Comparison of ENCODE assay signal across 8 cellular contexts in genomic region chr14:77123381-77124344, GRCh38. TPM values are rescaled to one million over a fixed set of nuclear protein-coding genes. Genes with fewer than 3 reads are reported as not detected.
DNase-seq lines count a peak whose midpoint lies in the region; ATAC-seq and FAIRE-seq lines count a peak whose summit lies in the region.

No MANE protein-coding gene starts in this region.

- H3K4me1 ChIP-seq in stomach smooth muscle (ENCODE audit: control insufficient read depth, insufficient read depth, low read length) = peaks cover 27% of the 10 kb centered on the region

- H3K27me3 ChIP-seq in stomach smooth muscle (ENCODE audit: control insufficient read depth in 1 of 2, insufficient read depth in 2 of 2, low read length in 2 of 2) = peaks cover 14 to 16% of the 10 kb centered on the region in 2 donors

- FAIRE-seq in RCC 7860 (lab: Jason Lieb, UNC) = no peak

- H3K36me3 ChIP-seq in stomach smooth muscle (ENCODE audit: control insufficient read depth in 2 of 2, insufficient read depth in 2 of 2, low read length in 2 of 2) = peaks cover 5 to 7% of the 10 kb centered on the region in 2 donors

- peaks cover 61% of the 10 kb centered on the region for H3K27me3 Mint-ChIP-seq in stimulated activated naive CD8-positive, alpha-beta T cell treated with anti-CD3 and anti-CD28 coated beads, Interleukin-15, amount 100 ng/mL, for 72 hours
- H3K27me3 Mint-ChIP-seq in T-helper 17 cell (peaks cover 14% of the 10 kb centered on the region), immature natural killer cell (ENCODE audit: low read depth in 3 of 3) (peaks cover 0 to 6% (median 4%) of the 10 kb centered on the region in 3 donors)

- peaks cover 28% of the 10 kb centered on the region for H3K4me1 Mint-ChIP-seq in stimulated activated naive CD8-positive, alpha-beta T cell treated with anti-CD3 and anti-CD28 coated beads, Interleukin-15, amount 100 ng/mL, for 72 hours
- peaks cover 41% of the 10 kb centered on the region for H3K4me1 Mint-ChIP-seq in T-helper 17 cell
- H3K4me1 Mint-ChIP-seq in immature natural killer cell = peaks cover 26 to 42% of the 10 kb centered on the region in 2 donors

- H3K9me3 ChIP-seq in T-helper 17 cell (ENCODE audit: control insufficient read depth, low read length, poor library complexity, severe bottlenecking) (no peaks in the 10 kb centered on the region), stomach smooth muscle (ENCODE audit: control insufficient read depth in 2 of 2, low read length in 2 of 2) (no peaks in the 10 kb centered on the region)

- DNase-seq in stimulated activated naive CD8-positive, alpha-beta T cell treated with anti-CD3 and anti-CD28 coated beads, Interleukin-15, Interleukin-2, amounts not matched to agents 100 U/mL and 50 U/mL, for 24 hours = no peak
- no peak for DNase-seq in stimulated activated naive CD8-positive, alpha-beta T cell treated with anti-CD3 and anti-CD28 coated beads, Interleukin-15, amount 100 ng/mL, for 72 hours
- DNase-seq in T-helper 17 cell (no peak), immature natural killer cell (no peak), RCC 7860 (ENCODE audit: low spot score) (no peak)
- DNase-seq in activated CD4-positive, alpha-beta T cell treated with anti-CD3 and anti-CD28 coated beads, Interleukin-2, amount 50 U/mL, for 48 hours = no peak

- peak overlapping the region; percentile 81 to 85 for H3K4me3 ChIP-seq in stomach smooth muscle (ENCODE audit: low read length in 2 of 2)

- H3K27ac ChIP-seq in stomach smooth muscle (ENCODE audit: low read length) = no peak overlapping the region

- H3K36me3 Mint-ChIP-seq in T-helper 17 cell (ENCODE audit: low read depth) = no peaks in the 10 kb centered on the region
- H3K36me3 Mint-ChIP-seq in immature natural killer cell = peaks cover 0 to 4% (median 0%) of the 10 kb centered on the region in 3 donors

- peak overlapping the region in 1 of 2 donors; percentile 77 for H3K4me3 Mint-ChIP-seq in stimulated activated naive CD8-positive, alpha-beta T cell treated with anti-CD3 and anti-CD28 coated beads, Interleukin-15, amount 100 ng/mL, for 72 hours
- peak overlapping the region; percentile 86 for H3K4me3 Mint-ChIP-seq in T-helper 17 cell
- peak overlapping the region in 4 of 5 donors; percentile 62 to 85 (median 76) for H3K4me3 Mint-ChIP-seq in immature natural killer cell

- no peak overlapping the region for H3K27ac Mint-ChIP-seq in stimulated activated naive CD8-positive, alpha-beta T cell treated with anti-CD3 and anti-CD28 coated beads, Interleukin-15, amount 100 ng/mL, for 72 hours
- H3K27ac Mint-ChIP-seq in T-helper 17 cell (peak overlapping the region; percentile 98), immature natural killer cell (peak overlapping the region in 2 of 6 donors; percentile 23 to 36)

- H3K9me3 Mint-ChIP-seq in stimulated activated naive CD8-positive, alpha-beta T cell treated with anti-CD3 and anti-CD28 coated beads, Interleukin-15, amount 100 ng/mL, for 72 hours = no peaks in the 10 kb centered on the region
- H3K9me3 Mint-ChIP-seq in immature natural killer cell = no peaks in the 10 kb centered on the region

- peak; percentile 13 for ATAC-seq in stimulated activated naive CD8-positive, alpha-beta T cell treated with anti-CD3 and anti-CD28 coated beads, Interleukin-15, Interleukin-2, amounts not matched to agents 100 U/mL and 50 U/mL, for 24 hours
- no peak for ATAC-seq in stimulated activated naive CD8-positive, alpha-beta T cell treated with anti-CD3 and anti-CD28 coated beads, Interleukin-15, amount 100 ng/mL, for 72 hours
- ATAC-seq in T-helper 17 cell (no peak), GM19467 (IDR thresholded peaks at IDR 0.05; ENCODE audit: unreplicated experiment) (no peak)

- H3K9ac ChIP-seq in stomach smooth muscle (ENCODE audit: low read length in 2 of 2) = no peak overlapping the region

RNA-seq across cellular contexts. Expression of gene ZDHHC22, which starts 17.9 kb away (rescaled TPM):
- total RNA-seq in T-helper 17 cell = not detected
- not detected for polyA plus RNA-seq in immature natural killer cell

RNA-seq across cellular contexts. Expression of gene CIPC, which starts 25.6 kb away (rescaled TPM):
- total RNA-seq in T-helper 17 cell = 10 to 100 TPM; 11.2 to 13.4 TPM
- polyA plus RNA-seq in immature natural killer cell = 1 to 10 TPM; 2.0 to 6.7 (median 3.2) TPM

RNA-seq across cellular contexts. Expression of gene TMEM63C, which starts 57.9 kb away (rescaled TPM):
- 1 to 10 TPM in 1 of 2 donors, under 1 TPM in 1; 0.65 to 1.1 TPM for total RNA-seq in T-helper 17 cell
- under 1 TPM in 2 of 3 donors, not detected in 1; 0.03 to 0.64 TPM for polyA plus RNA-seq in immature natural killer cell
